In genomic region chr6:139539852-139540251, GRCh38 we compare ENCODE assay signal across 8 cellular contexts.
DNase-seq lines count a peak whose midpoint lies in the region; ATAC-seq and TF ChIP-seq lines count a peak whose summit lies in the region.

No MANE protein-coding gene starts in this region.

- peak overlapping the region; percentile 2 to 69 for H3K27ac Mint-ChIP-seq in natural killer cell

- no peak overlapping the region for H3K4me3 Mint-ChIP-seq in natural killer cell

- no peak overlapping the region for H3K4me2 ChIP-seq in Karpas-422 (ENCODE audit: low read depth, low read length, poor library complexity, severe bottlenecking)

- no peak overlapping the region for H3K4me3 ChIP-seq in HUES64 (ENCODE audit: low read length)
- H3K4me3 ChIP-seq in Karpas-422 (ENCODE audit: low read length) = no peak overlapping the region

- no peak overlapping the region for H2AFZ ChIP-seq in Karpas-422 (ENCODE audit: low read length)

- no peaks in the 10 kb centered on the region for H3K27me3 Mint-ChIP-seq in natural killer cell (ENCODE audit: low read depth in 2 of 2)

- intact Hi-C loops in natural killer cell (cut with micrococcal nuclease) (loop anchor here (5.0 kb wide), 1 partner anchor 168 kb away; the partner anchor contains the start of gene CITED2), head of caudate nucleus (cut with DNase I) (no loop called here)

- H3K36me3 Mint-ChIP-seq in natural killer cell = no peaks in the 10 kb centered on the region

- no peaks in the 10 kb centered on the region for H3K79me2 ChIP-seq in Karpas-422 (ENCODE audit: low read length)

- H3K4me1 Mint-ChIP-seq in natural killer cell = peaks cover 19 to 20% of the 10 kb centered on the region in 2 donors

- peak overlapping the region; percentile 5; the same call in 1 of the 2 replicates for H3K27ac ChIP-seq in HUES64 (ENCODE audit: low read depth, low read length)
- no peak overlapping the region for H3K27ac ChIP-seq in Karpas-422 (ENCODE audit: low read length)

- H3K9me3 Mint-ChIP-seq in natural killer cell = no peaks in the 10 kb centered on the region

- H3K9ac ChIP-seq in HUES64 (ENCODE audit: low read depth, low read length) (no peak overlapping the region), Karpas-422 (ENCODE audit: low read length) (no peak overlapping the region)

- peak in 2 of 3 donors; percentile 20 to 39 for ATAC-seq in natural killer cell

- no peaks in the 10 kb centered on the region for H4K20me1 ChIP-seq in Karpas-422 (ENCODE audit: insufficient read depth, low read depth, low read length)

- no peaks in the 10 kb centered on the region for H3K9me3 ChIP-seq in HUES64 (ENCODE audit: insufficient read depth, low read depth, low read length)
- H3K9me3 ChIP-seq in Karpas-422 (ENCODE audit: low read length) = no peaks in the 10 kb centered on the region

- H3K9me2 ChIP-seq in Karpas-422 (replicated peaks; ENCODE audit: insufficient read depth, low read length) = no peaks in the 10 kb centered on the region

- WGBS in HUES64 = 79% methylated on average over 12 of the region's 12 CpGs

- H3K36me3 ChIP-seq in HUES64 (ENCODE audit: insufficient read depth, low read length) (no peaks in the 10 kb centered on the region), Karpas-422 (ENCODE audit: insufficient read depth, low read length) (no peaks in the 10 kb centered on the region)

- H3K4me1 ChIP-seq in HUES64 (ENCODE audit: insufficient read depth, low read length) (peaks cover 32% of the 10 kb centered on the region), Karpas-422 (ENCODE audit: low read length) (no peaks in the 10 kb centered on the region)

- no peaks in the 10 kb centered on the region for H3K27me3 ChIP-seq in HUES64 (ENCODE audit: insufficient read depth, low read length)
- H3K27me3 ChIP-seq in Karpas-422 (ENCODE audit: low read length) = no peaks in the 10 kb centered on the region

- DNase-seq in GM03348 (ENCODE audit: low spot score) = peak; percentile 84
- DNase-seq in dermis blood vessel endothelial cell = peak; percentile 95
- DNase-seq in natural killer cell = no peak
- DNase-seq in head of caudate nucleus = no peak
- no peak for DNase-seq in stimulated activated CD4-positive, alpha-beta T cell treated with anti-CD3 and anti-CD28 coated beads, Interleukin-12 subunit alpha, Interleukin-12 subunit beta, amount 100 ng/mL, for 4 hours
- DNase-seq in Karpas-422 = no peak
- DNase-seq in cortex of kidney (lab: John Stamatoyannopoulos, UW) = no peak

- TF ChIP-seq CTCF in natural killer cell (IDR thresholded peaks at IDR 0.05) = no peak

Comparison
In these comparisons a context has a peak if more than half of its experiments do, and no peak if none do; other contexts are left out.
1. DNase-seq: peak in GM03348 (single experiment) and dermis blood vessel endothelial cell (single experiment); none in natural killer cell (single experiment), head of caudate nucleus (0 of 42), stimulated activated CD4-positive, alpha-beta T cell treated with anti-CD3 and anti-CD28 coated beads, Interleukin-12 subunit alpha, Interleukin-12 subunit beta, amount 100 ng/mL, for 4 hours (single experiment), Karpas-422 (single experiment) and cortex of kidney (single experiment).